25 cellular contexts compared by ENCODE assay signal in genomic region chr18:76345901-76346300, GRCh38.
"Had no signal": no experiment of that assay in that cellular context is flagged by ENCODE, and none has a peak within 500 bp of the region (broad histone marks: within the 10 kb centered on the region; RNA-seq: fewer than 3 reads in every experiment).

No MANE protein-coding gene starts in this region.

- H3K9me3 Mint-ChIP-seq: activated T-helper 17 cell treated with anti-CD3 and anti-CD28 coated beads, Interleukin-2, amount 50 U/mL, for 72 hours had no signal

- H3K36me3 ChIP-seq: brain microvascular endothelial cell, heart left ventricle had no signal

- H3K27me3 Mint-ChIP-seq: activated T-helper 17 cell treated with anti-CD3 and anti-CD28 coated beads, Interleukin-2, amount 50 U/mL, for 72 hours had no signal

- H3K27ac Mint-ChIP-seq: activated CD4-positive, alpha-beta T cell treated with anti-CD3 and anti-CD28 coated beads for 36 hours; activated naive CD8-positive, alpha-beta T cell; activated T-cell treated with anti-CD3 and anti-CD28 coated beads, Interleukin-2, amount 50 U/mL, for 24 hours; activated T-helper 17 cell treated with anti-CD3 and anti-CD28 coated beads, Interleukin-2, amount 50 U/mL, for 72 hours had no signal

- ATAC-seq: activated CD4-positive, alpha-beta T cell treated with anti-CD3 and anti-CD28 coated beads for 36 hours; activated T-helper 17 cell treated with anti-CD3 and anti-CD28 coated beads, Interleukin-2, amount 50 U/mL, for 72 hours; heart left ventricle had no signal

- DNase-seq: activated CD4-positive, alpha-beta T cell treated with anti-CD3 and anti-CD28 coated beads for 36 hours; activated CD4-positive, alpha-beta T cell treated with anti-CD3 and anti-CD28 coated beads, Interleukin-2, amount 50 U/mL, for 1 hour; activated CD4-positive, alpha-beta T cell treated with anti-CD3 and anti-CD28 coated beads, Interleukin-2, amount 50 U/mL, for 48 hours; activated CD4-positive, CD25-positive, alpha-beta regulatory T cell; activated CD4-positive, CD25-positive, alpha-beta regulatory T cell treated with anti-CD3 and anti-CD28 coated beads, Interleukin-2, amount 50 U/mL, for 72 hours; activated CD8-positive, alpha-beta memory T cell treated with anti-CD3 and anti-CD28 coated beads, Interleukin-2, amount 50 U/mL, for 48 hours; activated effector memory CD4-positive, alpha-beta T cell treated with Interleukin-2 at 50 U/mL for 16 hours; activated gamma-delta T cell treated with Interleukin-2 at 50 U/mL for 16 hours; activated naive CD4-positive, alpha-beta T cell treated with anti-CD3 and anti-CD28 coated beads, Interleukin-2, amount 50 U/mL, for 16 hours; activated naive CD4-positive, alpha-beta T cell treated with Interleukin-2 at 50 U/mL for 16 hours; activated T-cell treated with anti-CD3 and anti-CD28 coated beads for 4 hours; activated T-cell treated with anti-CD3 and anti-CD28 coated beads, Interleukin-2, amount 50 U/mL, for 24 hours; amniotic stem cell; anterior cingulate cortex; brain microvascular endothelial cell; cortex of kidney; dermis blood vessel endothelial cell; effector CD8-positive, alpha-beta T cell; foreskin fibroblast; glutamatergic neuron; T-helper 2 cell had no signal

- H3K4me3 Mint-ChIP-seq: activated CD4-positive, alpha-beta T cell treated with anti-CD3 and anti-CD28 coated beads for 36 hours; activated naive CD8-positive, alpha-beta T cell; activated T-cell treated with anti-CD3 and anti-CD28 coated beads, Interleukin-2, amount 50 U/mL, for 24 hours; activated T-helper 17 cell treated with anti-CD3 and anti-CD28 coated beads, Interleukin-2, amount 50 U/mL, for 72 hours had no signal

- H3K27ac ChIP-seq: brain microvascular endothelial cell, epithelial cell of prostate, heart left ventricle had no signal

- H3K27me3 ChIP-seq: brain microvascular endothelial cell, heart left ventricle had no signal

- H3K4me3 ChIP-seq: heart left ventricle had no signal
